Comparison of ENCODE assay signal across 25 cellular contexts in the genomic region with DNA sequence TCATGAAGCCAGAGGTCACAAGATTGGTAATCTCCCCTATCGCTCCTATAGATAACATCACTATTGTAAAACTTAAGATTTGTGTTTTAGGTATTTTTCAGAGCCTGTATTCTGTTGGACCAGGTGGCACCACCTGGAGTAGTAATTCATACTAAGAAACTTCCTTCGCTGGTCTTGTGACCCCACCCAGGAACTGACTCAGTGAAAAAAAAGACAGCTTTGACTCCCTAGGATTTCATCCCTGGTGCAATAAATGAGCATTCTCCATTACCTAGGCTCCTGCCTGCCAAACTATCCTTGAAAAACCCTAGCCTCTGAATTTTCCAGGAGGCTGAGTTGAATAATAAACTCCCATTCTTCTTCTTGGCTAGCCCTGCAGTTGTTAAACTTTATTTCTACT. TPM values are rescaled to one million over a fixed set of nuclear protein-coding genes. Genes with fewer than 3 reads are reported as not detected.
"Had no signal": no experiment of that assay in that cellular context is flagged by ENCODE, and none has a peak within 500 bp of the region (broad histone marks: within the 10 kb centered on the region; RNA-seq: fewer than 3 reads in every experiment).

No MANE protein-coding gene starts in this region.

- H2AFZ ChIP-seq: parathyroid adenoma had no signal

- H3K36me3 ChIP-seq: gastrocnemius medialis, left ventricle myocardium inferior, neutrophil, right lobe of liver, stomach had no signal

- DNase-seq: activated CD4-positive, alpha-beta memory T cell treated with anti-CD3 and anti-CD28 coated beads, Interleukin-2, amount 10 ng/mL, durations not matched to agents 7 days and 5 days; activated CD4-positive, alpha-beta T cell treated with anti-CD3 and anti-CD28 coated beads for 48 hours; activated CD4-positive, CD25-positive, alpha-beta regulatory T cell; activated naive CD4-positive, alpha-beta T cell treated with Interleukin-2 at 50 U/mL for 16 hours; activated naive CD8-positive, alpha-beta T cell treated with anti-CD3 and anti-CD28 coated beads, Interleukin-2, amount 10 ng/mL, durations not matched to agents 7 days and 5 days; activated T-cell treated with anti-CD3 and anti-CD28 coated beads, Interleukin-2, amount 50 U/mL, for 1 hour; amygdala; body of pancreas; caudate nucleus; endodermal cell; erythroblast; gastrocnemius medialis; head of caudate nucleus; left ventricle myocardium inferior; right lobe of liver; stimulated activated CD4-positive, alpha-beta T cell treated with anti-CD3 and anti-CD28 coated beads, Interleukin-4, amount 100 ng/mL, for 24 hours; stomach; T-cell had no signal

- H3K27ac ChIP-seq: body of pancreas, gastrocnemius medialis, left ventricle myocardium inferior, neutrophil, parathyroid adenoma, right lobe of liver, stomach had no signal

- FAIRE-seq: colon had no signal

- H3K79me2 ChIP-seq: parathyroid adenoma had no signal

- H3K9ac ChIP-seq: parathyroid adenoma had no signal

- H3K27me3 ChIP-seq: body of pancreas, gastrocnemius medialis, neutrophil, right lobe of liver, stomach had no signal

- H3K4me1 ChIP-seq: body of pancreas, gastrocnemius medialis, left ventricle myocardium inferior, parathyroid adenoma, right lobe of liver, stomach had no signal

- H3K9me3 ChIP-seq: body of pancreas, gastrocnemius medialis, neutrophil, right lobe of liver had no signal

- H3K4me3 ChIP-seq: body of pancreas, gastrocnemius medialis, left ventricle myocardium inferior, right lobe of liver, stomach had no signal

- ATAC-seq: body of pancreas; gastrocnemius medialis; natural killer cell treated with Interleukin-12 subunit alpha and Interleukin-12 subunit beta and Interleukin-15 and Interleukin-18, amount 100 ng/mL, for 72 hours; right lobe of liver; stimulated activated effector memory CD8-positive, alpha-beta T cell treated with anti-CD3 and anti-CD28 coated beads, Interleukin-12 subunit alpha, Interleukin-12 subunit beta, amount 100 ng/mL, for 72 hours; T-cell had no signal

RNA-seq across cellular contexts. Expression of a gene that starts 10.6 kb away (rescaled TPM):
- total RNA-seq: activated T-helper 2 cell treated with anti-CD3 and anti-CD28 coated beads, Interferon-gamma antibody, Interleukin-2, Interleukin-4, amounts not matched to agents 10 μg/mL and 5 μg/mL and 100 μg/mL, durations not matched to agents 14 hours and 24 hours and 36 hours; endodermal cell; kidney epithelial cell had no signal
